ENCODE assay signal across 10 cellular contexts in the genomic region with DNA sequence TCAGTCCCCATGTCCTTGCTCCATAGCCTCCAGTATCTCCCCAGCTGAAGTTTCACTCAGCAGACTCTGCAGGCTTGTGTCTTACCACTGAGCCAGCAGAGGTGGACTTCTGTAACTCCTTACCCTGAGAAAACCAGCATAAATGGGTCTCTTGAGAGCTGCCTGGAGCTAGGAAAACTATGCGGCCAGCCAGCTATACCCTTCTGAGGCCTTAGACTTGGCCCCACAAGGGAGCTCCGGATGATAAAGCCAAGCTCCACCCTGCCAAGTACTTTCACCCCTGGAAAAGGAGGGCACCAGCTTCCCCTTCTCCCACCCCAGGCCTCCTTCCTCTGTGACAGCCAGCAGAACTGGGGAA. TPM values are rescaled to one million over a fixed set of nuclear protein-coding genes. Genes with fewer than 3 reads are reported as not detected.
DNase-seq lines count a peak whose midpoint lies in the region; ATAC-seq and TF ChIP-seq lines count a peak whose summit lies in the region.
"Had no signal": no experiment of that assay in that cellular context is flagged by ENCODE, and none has a peak within 500 bp of the region (broad histone marks: within the 10 kb centered on the region; RNA-seq: fewer than 3 reads in every experiment).

No MANE protein-coding gene starts in this region.

- TF ChIP-seq CTCF in DND-41 (IDR thresholded peaks at IDR 0.05; ENCODE audit: borderline replicate concordance, extremely low read depth, low read length, poor library complexity, severe bottlenecking): no peak
- no peak for TF ChIP-seq CTCF in spleen (IDR thresholded peaks at IDR 0.05 in 8 of 11, conservative IDR thresholded peaks at IDR 0.05 in 3 of 11)

- H3K27me3 ChIP-seq in DND-41 (ENCODE audit: insufficient read depth, low read length, poor library complexity) (no peaks in the 10 kb centered on the region), spleen (replicated peaks in 1 of 7) (no peaks in the 10 kb centered on the region)
- H3K27me3 ChIP-seq: ovary had no signal

- H2AFZ ChIP-seq in DND-41 (ENCODE audit: low read depth, low read length): no peak overlapping the region

- intact Hi-C loops in left ventricle myocardium superior (cut with micrococcal nuclease): no loop called here
- intact Hi-C loops in spleen (cut with DNase I; ENCODE audit: low total_unique reads): no loop called here

- ATAC-seq in DND-41 (ENCODE audit: insufficient read depth, low read depth): 0 out of 3 replicates have a peak, but pooled peaks have one; percentile 2
- ATAC-seq in T-cell (replicated peaks in 1 of 4): peak in 1 of 4 experiments; percentile 7
- peak; percentile 4 for ATAC-seq in left ventricle myocardium superior
- ATAC-seq in HG02642 (IDR thresholded peaks at IDR 0.05; ENCODE audit: poor library complexity, unreplicated experiment): no peak

- H3K27me3 Mint-ChIP-seq in T-cell: no peaks in the 10 kb centered on the region

- H4K20me1 ChIP-seq in DND-41 (ENCODE audit: insufficient read depth, low read length): peaks cover 15% of the 10 kb centered on the region

- peak overlapping the region; percentile 83 to 87 for H3K27ac Mint-ChIP-seq in T-cell

- POLR2A ChIA-PET in T-cell (lab: Charles Lee): interaction anchor here (0.6 to 6.4 kb wide), 29 partner anchors 8 to 90 kb away, joined by 3 to 133 read pairs (median 6); partner anchors contain the start of gene IRF1 (in 2 of the 2)

- H3K4me1 ChIP-seq in DND-41 (ENCODE audit: insufficient read depth, low read length): peaks cover 7% of the 10 kb centered on the region; the same call in 1 of the 2 replicates
- peaks cover 39 to 100% (median 81%) of the 10 kb centered on the region in 6 donors for H3K4me1 ChIP-seq in spleen

- H3K4me3 ChIP-seq in DND-41 (ENCODE audit: low read depth in 1 of 2, low read length in 2 of 2) (no peak overlapping the region), spleen (no peak overlapping the region)
- H3K4me3 ChIP-seq: ovary had no signal

- 33 to 61% (median 39%) methylated on average over 2 of the region's 2 CpGs for WGBS in spleen, 5 donors

- peak overlapping the region; percentile 71 for H3K27ac ChIP-seq in DND-41 (ENCODE audit: low read length)
- peak overlapping the region; percentile 51 to 99 (median 78) for H3K27ac ChIP-seq in spleen

- no peak overlapping the region for H3K4me2 ChIP-seq in DND-41 (ENCODE audit: insufficient read depth, low read length)

- CTCF ChIA-PET in T-cell (lab: Charles Lee): interaction anchor here (0.8 to 2.6 kb wide), 7 partner anchors 9 to 91 kb away, joined by 3 to 9 read pairs (median 4); partner anchors contain the start of gene IRF1 (in 1 of the 2)

- H3K9ac ChIP-seq in DND-41 (ENCODE audit: low read depth, low read length): no peak overlapping the region

- H3K4me3 Mint-ChIP-seq in T-cell: peak overlapping the region in 1 of 3 donors; percentile 39

- H3K9me3 ChIP-seq in DND-41 (ENCODE audit: insufficient read depth, low read length, severe bottlenecking): no peaks in the 10 kb centered on the region
- no peaks in the 10 kb centered on the region for H3K9me3 ChIP-seq in spleen
- H3K9me3 ChIP-seq: ovary had no signal

- H3K36me3 Mint-ChIP-seq in T-cell: peaks cover 13% of the 10 kb centered on the region

- DNase-seq in DND-41 (no peak), T-cell (no peak), left ventricle myocardium superior (no peak), spleen (peak; percentile 58), GOT3 (lab: John Stamatoyannopoulos, UW) (no peak), globus pallidus (ENCODE audit: low spot score) (no peak)
- DNase-seq: NCI-H1092 treated with DMSO at 0.1 percent for 48 hours, NCI-H526 treated with DMSO at 0.1 percent for 48 hours had no signal

- peaks cover 75% of the 10 kb centered on the region for H3K79me2 ChIP-seq in DND-41 (ENCODE audit: insufficient read depth, low read length)

- no peak for TF ChIP-seq POLR2A in spleen (IDR thresholded peaks at IDR 0.05)

- H3K9me3 Mint-ChIP-seq in T-cell: no peaks in the 10 kb centered on the region

- H3K36me3 ChIP-seq in DND-41 (ENCODE audit: insufficient read depth, low read length) (peaks cover 56% of the 10 kb centered on the region), spleen (peaks cover 0 to 60% (median 23%) of the 10 kb centered on the region in 6 donors)
- H3K36me3 ChIP-seq: ovary had no signal

- peaks cover 79 to 87% (median 82%) of the 10 kb centered on the region in 3 donors for H3K4me1 Mint-ChIP-seq in T-cell

RNA-seq across cellular contexts. Expression of gene IRF1, which starts 12.1 kb away (rescaled TPM):
- 100 to 1,000 TPM; 167 to 859 (median 252) TPM for total RNA-seq in T-cell
- 12.6 TPM for total RNA-seq in left ventricle myocardium superior
- 100 to 1,000 TPM; 146 to 307 (median 165) TPM for total RNA-seq in spleen
- 100 to 1,000 TPM in 1 of 3 donors, 10 to 100 TPM in 2; 57.9 to 113 (median 59.7) TPM for polyA plus RNA-seq in spleen

Comparison
In these comparisons a context has a peak if more than half of its experiments do, and no peak if none do; other contexts are left out.
1. RNA of gene IRF1, which starts 12.1 kb away (total RNA-seq): 167 to 859 TPM in T-cell and 146 to 307 TPM in spleen; 12.6 TPM in left ventricle myocardium superior (single experiment); every median in the first group is over 10 times any median in the second.